9 cellular contexts compared by ENCODE assay signal in genomic region chr12:120290541-120291312, GRCh38. TPM values are rescaled to one million over a fixed set of nuclear protein-coding genes. Genes with fewer than 3 reads are reported as not detected.
DNase-seq lines count a peak whose midpoint lies in the region; ATAC-seq, FAIRE-seq and TF ChIP-seq lines count a peak whose summit lies in the region.
"Had no signal": no experiment of that assay in that cellular context is flagged by ENCODE, and none has a peak within 500 bp of the region (broad histone marks: within the 10 kb centered on the region; RNA-seq: fewer than 3 reads in every experiment).

No MANE protein-coding gene starts in this region.

- H3K36me3 Mint-ChIP-seq in astrocyte (ENCODE audit: low read depth, unreplicated experiment): no peaks in the 10 kb centered on the region
- H3K36me3 Mint-ChIP-seq in stimulated activated naive B cell treated with anti-CD40 and anti-IgM and Interleukin-4, amounts not matched to agents 10 μg/mL and 1 μg/mL and 100 μg/mL, for 72 hours: no peaks in the 10 kb centered on the region

- no peaks in the 10 kb centered on the region for H3K36me3 ChIP-seq in Panc1 (ENCODE audit: control insufficient read depth, insufficient read depth, low read length)
- no peaks in the 10 kb centered on the region for H3K36me3 ChIP-seq in astrocyte (ENCODE audit: insufficient read depth, low read length)
- H3K36me3 ChIP-seq in liver (ENCODE audit: control insufficient read depth in 4 of 4, insufficient read depth in 3 of 4, low read depth in 1 of 4, low read length in 3 of 4): no peaks in the 10 kb centered on the region

- CTCF ChIA-PET in Panc1 (lab: Charles Lee): interaction anchor here (0.7 to 1.3 kb wide), 3 partner anchors 59 to 65 kb away, joined by 4 to 13 read pairs (median 8); no protein-coding TSS in a partner anchor

- H3K4me3 Mint-ChIP-seq in astrocyte (ENCODE audit: unreplicated experiment): peak overlapping the region; percentile 50
- no peak overlapping the region for H3K4me3 Mint-ChIP-seq in stimulated activated naive B cell treated with anti-CD40 and anti-IgM and Interleukin-4, amounts not matched to agents 10 μg/mL and 1 μg/mL and 100 μg/mL, for 72 hours

- in situ Hi-C loops in Panc1 (cut with HindIII; ENCODE audit: low pct_unique_long_range_greater_than_20kb, low sequenced_read_pairs): no loop called here

- H3K9me3 ChIP-seq in Panc1 (ENCODE audit: control insufficient read depth, insufficient read depth, low read depth, low read length): no peaks in the 10 kb centered on the region
- H3K9me3 ChIP-seq in astrocyte (ENCODE audit: insufficient read depth, low read depth, low read length): no peaks in the 10 kb centered on the region
- H3K9me3 ChIP-seq in liver (ENCODE audit: control insufficient read depth in 4 of 4, low read length in 3 of 4): no peaks in the 10 kb centered on the region

- H3K27me3 ChIP-seq in Panc1 (ENCODE audit: control insufficient read depth, insufficient read depth, low read length): no peaks in the 10 kb centered on the region
- no peaks in the 10 kb centered on the region for H3K27me3 ChIP-seq in astrocyte (ENCODE audit: insufficient read depth, low read length)
- no peaks in the 10 kb centered on the region for H3K27me3 ChIP-seq in liver (ENCODE audit: control insufficient read depth in 4 of 4, insufficient read depth in 4 of 4, low read length in 3 of 4)

- intact Hi-C loops in Panc1 (cut with micrococcal nuclease; ENCODE audit: unreplicated experiment): no loop called here

- H3K4me1 ChIP-seq in Panc1 (ENCODE audit: control insufficient read depth, insufficient read depth, low read length) (peaks cover 15% of the 10 kb centered on the region), astrocyte (ENCODE audit: insufficient read depth, low read length) (peaks cover 18% of the 10 kb centered on the region), liver (ENCODE audit: control insufficient read depth in 4 of 4, insufficient read depth in 4 of 4, low read length in 3 of 4) (peaks cover 0 to 13% (median 5%) of the 10 kb centered on the region in 4 donors)

- POLR2A ChIA-PET in Panc1 (lab: Charles Lee): interaction anchor here (0.6 to 2.2 kb wide), 26 partner anchors 12 to 1007 kb away, joined by 3 to 28 read pairs (median 8); partner anchors contain the start of genes PXN, RAB35, RPLP0 and SIRT4

- H3K27ac ChIP-seq in Panc1 (ENCODE audit: low read length): peak overlapping the region; percentile 85
- peak overlapping the region; percentile 8 for H3K27ac ChIP-seq in astrocyte (ENCODE audit: low read depth, low read length)
- H3K27ac ChIP-seq in liver (ENCODE audit: low read depth in 1 of 2, low read length in 2 of 2): peak overlapping the region; percentile 96 to 99

- H3K9me3 Mint-ChIP-seq in astrocyte (ENCODE audit: unreplicated experiment): peaks cover 1% of the 10 kb centered on the region
- no peaks in the 10 kb centered on the region for H3K9me3 Mint-ChIP-seq in stimulated activated naive B cell treated with anti-CD40 and anti-IgM and Interleukin-4, amounts not matched to agents 10 μg/mL and 1 μg/mL and 100 μg/mL, for 72 hours

- no peaks in the 10 kb centered on the region for H4K20me1 ChIP-seq in astrocyte (ENCODE audit: insufficient read depth, low read length)

- H3K27ac Mint-ChIP-seq in astrocyte (ENCODE audit: unreplicated experiment): no peak overlapping the region
- H3K27ac Mint-ChIP-seq in stimulated activated naive B cell treated with anti-CD40 and anti-IgM and Interleukin-4, amounts not matched to agents 10 μg/mL and 1 μg/mL and 100 μg/mL, for 72 hours: no peak overlapping the region

- H3K9ac ChIP-seq in astrocyte (ENCODE audit: low read length) (peak overlapping the region; percentile 60), liver (ENCODE audit: low read depth in 1 of 2, low read length in 2 of 2) (peak overlapping the region; percentile 78 to 79)

- H3K27me3 Mint-ChIP-seq in astrocyte (ENCODE audit: low read depth, unreplicated experiment): no peaks in the 10 kb centered on the region
- H3K27me3 Mint-ChIP-seq in stimulated activated naive B cell treated with anti-CD40 and anti-IgM and Interleukin-4, amounts not matched to agents 10 μg/mL and 1 μg/mL and 100 μg/mL, for 72 hours: no peaks in the 10 kb centered on the region

- no peak for TF ChIP-seq POLR2A in GM18505 (IDR thresholded peaks at IDR 0.05; ENCODE audit: borderline replicate concordance, extremely low read depth, insufficient read depth, insufficient read length)

- FAIRE-seq in astrocyte (lab: Jason Lieb, UNC): no peak

- no peak for TF ChIP-seq RAD21 in liver (IDR thresholded peaks at IDR 0.05)

- 16% methylated on average over 27 of the region's 27 CpGs for WGBS in liver

- H3K79me2 ChIP-seq in astrocyte (ENCODE audit: insufficient read depth, low read length): no peaks in the 10 kb centered on the region

- TF ChIP-seq CTCF in Panc1 (IDR thresholded peaks at IDR 0.05): no peak
- TF ChIP-seq CTCF in astrocyte (IDR thresholded peaks at IDR 0.05; ENCODE audit: insufficient read depth, low read depth, low read length): no peak
- no peak for TF ChIP-seq CTCF in liver (IDR thresholded peaks at IDR 0.05; ENCODE audit: low read depth, low read length, missing input control)

- H3K4me1 Mint-ChIP-seq in astrocyte (ENCODE audit: low read depth, unreplicated experiment): peaks cover 15% of the 10 kb centered on the region
- peaks cover 4 to 8% of the 10 kb centered on the region in 2 donors for H3K4me1 Mint-ChIP-seq in stimulated activated naive B cell treated with anti-CD40 and anti-IgM and Interleukin-4, amounts not matched to agents 10 μg/mL and 1 μg/mL and 100 μg/mL, for 72 hours

- BruUV-seq in Panc1 (replicated peaks; lab: Mats Ljungman, UMichigan): no TSS peak

- peak overlapping the region; percentile 76 for H3K4me2 ChIP-seq in astrocyte (ENCODE audit: low read length)

- ATAC-seq in Panc1 (peak; percentile 51), GM18505 (IDR thresholded peaks at IDR 0.05; ENCODE audit: unreplicated experiment) (no peak)
- ATAC-seq in stimulated activated naive B cell treated with anti-CD40 and anti-IgM and Interleukin-4, amounts not matched to agents 10 μg/mL and 1 μg/mL and 100 μg/mL, for 72 hours (replicated peaks): peak; percentile 1 to 4

- H2AFZ ChIP-seq in astrocyte (ENCODE audit: low read depth, low read length): no peak overlapping the region

- DNase-seq in NCI-H1092 treated with DMSO at 0.1 percent for 48 hours (lab: John Stamatoyannopoulos, UW) (peak; percentile 2), NCI-H1092 (lab: John Stamatoyannopoulos, UW) (no peak), Panc1 (ENCODE audit: low read depth, low spot score) (peak; percentile 46), astrocyte (ENCODE audit: low read depth) (peak; percentile 8), COLO829 (ENCODE audit: low spot score) (no peak)
- peak; percentile 72 for DNase-seq in stimulated activated naive B cell treated with anti-CD40 and anti-IgM and Interleukin-4, amounts not matched to agents 10 μg/mL and 1 μg/mL and 100 μg/mL, for 72 hours

- H3K4me3 ChIP-seq in Panc1 (ENCODE audit: low read depth in 2 of 2, low read length in 2 of 2): peak overlapping the region; percentile 20 to 63
- H3K4me3 ChIP-seq in astrocyte (ENCODE audit: insufficient read depth, low read depth, low read length): no peak overlapping the region
- peak overlapping the region in 2 of 3 donors; percentile 10 to 13 for H3K4me3 ChIP-seq in liver (ENCODE audit: low read depth in 1 of 3, low read length in 3 of 3)

TF ChIP-seq in liver, 16 proteins besides CTCF, POLR2A, EP300 and RAD21:
- no peak for TF ChIP-seq NR2F2 (IDR thresholded peaks at IDR 0.05)
- peak in 1 of 2 donors; percentile 5 for TF ChIP-seq RXRA (IDR thresholded peaks at IDR 0.05)
- no peak for TF ChIP-seq FOXA1 (IDR thresholded peaks at IDR 0.05)
- TF ChIP-seq HNF4A (conservative IDR thresholded peaks at IDR 0.05): peak in 1 of 2 donors; percentile 14
- TF ChIP-seq FOXA2 (IDR thresholded peaks at IDR 0.05): no peak
- no peak for TF ChIP-seq YY1 (IDR thresholded peaks at IDR 0.05)

RNA-seq across cellular contexts. Expression of gene RNU4-2, which starts 1.0 kb away (rescaled TPM):
- 2,061 TPM for total RNA-seq in Panc1 (2021; ENCODE audit: unreplicated experiment)
- polyA plus RNA-seq in Panc1 (2012; ENCODE audit: insufficient read length): 6.1 TPM
- 2,157 and 2,549 TPM in 2 replicates for total RNA-seq in astrocyte
- under 1 TPM; under 0.01 TPM for total RNA-seq in liver
- polyA plus RNA-seq in liver: 10 to 100 TPM in 1 of 2 donors, not detected in 1; 82.7 TPM

RNA-seq across cellular contexts. Expression of gene RNU4-1, which starts 2.3 kb away (rescaled TPM):
- total RNA-seq in Panc1 (2021; ENCODE audit: unreplicated experiment) (1,565 TPM), astrocyte (2,477 and 2,591 TPM in 2 replicates), liver (under 1 TPM; under 0.01 TPM)
- 4.7 TPM for polyA plus RNA-seq in Panc1 (2012; ENCODE audit: insufficient read length)
- polyA plus RNA-seq in liver: 10 to 100 TPM in 1 of 2 donors, not detected in 1; 26.0 TPM

RNA-seq across cellular contexts. Expression of gene SIRT4, which starts 11.4 kb away (rescaled TPM):
- 1.5 TPM for total RNA-seq in Panc1 (2021; ENCODE audit: unreplicated experiment)
- polyA plus RNA-seq in Panc1 (2012; ENCODE audit: insufficient read length): 2.0 TPM
- 2.5 and 2.7 TPM in 2 replicates for total RNA-seq in astrocyte
- 1 to 10 TPM; 1.6 to 2.3 TPM for total RNA-seq in liver
- polyA plus RNA-seq in liver: 1 to 10 TPM; 1.6 to 4.2 TPM

RNA-seq across cellular contexts. Expression of gene PXN, which starts 25.2 kb away (rescaled TPM):
- total RNA-seq in Panc1 (2021; ENCODE audit: unreplicated experiment) (484 TPM), astrocyte (126 and 151 TPM in 2 replicates), liver (10 to 100 TPM in 1 of 2 donors, 1 to 10 TPM in 1; 6.0 to 13.1 TPM)
- 478 TPM for polyA plus RNA-seq in Panc1 (2012; ENCODE audit: insufficient read length)
- polyA plus RNA-seq in liver: 10 to 100 TPM; 12.0 to 12.6 TPM

RNA-seq across cellular contexts. Expression of gene PLA2G1B, which starts 36.9 kb away (rescaled TPM):
- 0.69 TPM for total RNA-seq in Panc1 (2021; ENCODE audit: unreplicated experiment)
- polyA plus RNA-seq in Panc1 (2012; ENCODE audit: insufficient read length): not detected
- not detected in 2 replicates for total RNA-seq in astrocyte
- total RNA-seq in liver: 1 to 10 TPM in 1 of 2 donors, under 1 TPM in 1; 0.84 to 1.4 TPM
- polyA plus RNA-seq in liver: 1 to 10 TPM in 1 of 2 donors, under 1 TPM in 1; 0.39 to 4.6 TPM
- total RNA-seq: activated CD8-positive, alpha-beta memory T cell treated with anti-CD3 and anti-CD28 coated beads for 36 hours had no signal

Comparison
In these comparisons a context has a peak if more than half of its experiments do, and no peak if none do; other contexts are left out.
1. DNase-seq: peak in NCI-H1092 treated with DMSO at 0.1 percent for 48 hours (single experiment), Panc1 (single experiment), astrocyte (single experiment) and stimulated activated naive B cell treated with anti-CD40 and anti-IgM and Interleukin-4, amounts not matched to agents 10 μg/mL and 1 μg/mL and 100 μg/mL, for 72 hours (single experiment); none in NCI-H1092 (single experiment) and COLO829 (single experiment).
2. H3K27ac ChIP-seq: peak in every context shown above with its lines; median percentile 98 in liver; 85 in Panc1; 8 in astrocyte.
3. RNA of gene RNU4-2, which starts 1.0 kb away (total RNA-seq): 2,157 to 2,549 TPM in astrocyte and 2,061 TPM in Panc1 (single experiment); under 0.01 TPM in liver; every median in the first group is over 1,000 times any median in the second.
4. RNA of gene RNU4-1, which starts 2.3 kb away (total RNA-seq): 2,477 to 2,591 TPM in astrocyte and 1,565 TPM in Panc1 (single experiment); under 0.01 TPM in liver; every median in the first group is over 1,000 times any median in the second.